29 cellular contexts compared by ENCODE assay signal in genomic region chr7:128424936-128425335, GRCh38.
"Had no signal": no experiment of that assay in that cellular context is flagged by ENCODE, and none has a peak within 500 bp of the region (broad histone marks: within the 10 kb centered on the region; RNA-seq: fewer than 3 reads in every experiment).

No MANE protein-coding gene starts in this region.

- H3K9ac ChIP-seq: parathyroid adenoma had no signal

- H3K27ac ChIP-seq: neutrophil, ovary, parathyroid adenoma, psoas muscle, right lobe of liver, skin epidermis, spleen, suprapubic skin, testis, tibial artery, transverse colon had no signal

- H3K9me3 ChIP-seq: neutrophil, ovary, psoas muscle, right lobe of liver, sigmoid colon, spleen, suprapubic skin, testis, tibial artery, transverse colon had no signal

- H3K4me2 ChIP-seq: smooth muscle cell had no signal

- H3K79me2 ChIP-seq: parathyroid adenoma had no signal

- ATAC-seq: naive thymus-derived CD8-positive, alpha-beta T cell; natural killer cell treated with Interleukin-12 subunit alpha and Interleukin-12 subunit beta and Interleukin-15 and Interleukin-18, amount 100 ng/mL, for 72 hours; right cardiac atrium; right lobe of liver; stimulated activated memory B cell treated with anti-CD40 and anti-IgM and Interleukin-4, amounts not matched to agents 10 μg/mL and 1 μg/mL and 100 μg/mL, for 72 hours; stimulated activated naive CD8-positive, alpha-beta T cell treated with anti-CD3 and anti-CD28 coated beads, Interleukin-15, amount 100 ng/mL, for 72 hours; stimulated activated naive CD8-positive, alpha-beta T cell treated with anti-CD3 and anti-CD28 coated beads, Interleukin-15, Interleukin-2, amounts not matched to agents 100 U/mL and 50 U/mL, for 24 hours had no signal

- H2AFZ ChIP-seq: parathyroid adenoma had no signal

- H3K36me3 ChIP-seq: neutrophil, ovary, right lobe of liver, sigmoid colon, spleen, suprapubic skin, tibial artery, transverse colon had no signal

- H3K4me1 ChIP-seq: psoas muscle had no signal

- DNase-seq: naive B cell; naive thymus-derived CD8-positive, alpha-beta T cell; nephron progenitor cell; nucleus accumbens; ovary; posterior cingulate gyrus; psoas muscle; right cardiac atrium; right lobe of liver; sigmoid colon; spleen; stimulated activated CD4-positive, alpha-beta T cell treated with anti-CD3 and anti-CD28 coated beads, Interleukin-12 subunit alpha, Interleukin-12 subunit beta, amount 100 ng/mL, for 4 hours; stimulated activated CD4-positive, alpha-beta T cell treated with anti-CD3 and anti-CD28 coated beads, Interleukin-1b, Interleukin-23, amount 100 ng/mL, for 48 hours; stimulated activated CD4-positive, alpha-beta T cell treated with anti-CD3 and anti-CD28 coated beads, Interleukin-4, amount 100 ng/mL, for 1 hour; stimulated activated CD4-positive, alpha-beta T cell treated with anti-CD3 and anti-CD28 coated beads, Interleukin-4, amount 100 ng/mL, for 4 hours; stimulated activated CD8-positive, alpha-beta memory T cell treated with anti-CD3 and anti-CD28 coated beads, Interleukin-4, amount 100 ng/mL, for 48 hours; stimulated activated naive CD8-positive, alpha-beta T cell treated with anti-CD3 and anti-CD28 coated beads, Interleukin-15, amount 100 ng/mL, for 72 hours; stimulated activated naive CD8-positive, alpha-beta T cell treated with anti-CD3 and anti-CD28 coated beads, Interleukin-15, Interleukin-2, amounts not matched to agents 100 U/mL and 50 U/mL, for 24 hours; substantia nigra; testis; tibial artery; transverse colon had no signal

- H3K4me3 ChIP-seq: ovary, psoas muscle, right lobe of liver, sigmoid colon, skin epidermis, smooth muscle cell, spleen, suprapubic skin, testis, tibial artery, transverse colon had no signal

- H3K27me3 ChIP-seq: neutrophil, ovary, right lobe of liver, sigmoid colon, suprapubic skin, testis, transverse colon had no signal
